6 cellular contexts compared by ENCODE assay signal in the genomic region with DNA sequence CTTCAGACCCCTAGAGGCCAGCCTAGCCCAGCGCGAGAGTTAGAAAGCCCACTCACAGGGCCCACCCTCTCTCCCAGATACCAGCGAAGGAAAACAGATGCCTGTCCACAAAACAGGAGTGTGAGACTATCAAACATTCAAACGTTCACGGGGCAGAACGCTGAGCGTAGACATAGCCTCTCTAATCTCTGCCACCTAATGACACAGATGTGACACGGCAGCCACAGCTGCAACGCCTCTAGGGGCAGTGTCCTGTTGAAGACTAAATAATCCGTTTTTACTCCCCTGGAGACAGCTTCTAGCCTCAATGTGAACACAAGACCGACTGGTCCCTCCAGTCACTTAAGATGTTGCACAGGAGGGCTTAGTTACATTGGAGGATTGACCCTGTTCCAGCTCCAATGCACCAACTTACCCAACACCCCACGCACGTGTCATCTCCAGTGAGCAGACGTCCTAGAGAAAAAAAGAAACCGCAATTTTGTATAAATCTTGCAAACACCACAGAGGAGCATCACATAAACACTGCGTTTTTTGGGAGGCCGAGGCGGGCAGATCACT.
A peak's percentile ranks its signal among the peaks of the same experiment; 100 is the strongest.
DNase-seq lines count a peak whose midpoint lies in the region; ATAC-seq lines count a peak whose summit lies in the region.

No MANE protein-coding gene starts in this region.

- peaks cover 53% of the 10 kb centered on the region for H3K36me3 ChIP-seq in KOPT-K1 (ENCODE audit: insufficient read depth, low read length)
- H3K36me3 ChIP-seq in adipocyte (ENCODE audit: control insufficient read depth, insufficient read depth, low read length, severe bottlenecking), result peaks cover 44% of the 10 kb centered on the region
- peaks cover 39% of the 10 kb centered on the region for H3K36me3 ChIP-seq in muscle layer of colon (ENCODE audit: insufficient read depth, low read length)

- H3K9me3 ChIP-seq in KOPT-K1 (ENCODE audit: insufficient read depth, low read length, poor library complexity, severe bottlenecking) (no peaks in the 10 kb centered on the region), adipocyte (ENCODE audit: control insufficient read depth, low read length) (no peaks in the 10 kb centered on the region), muscle layer of colon (ENCODE audit: low read length) (no peaks in the 10 kb centered on the region)

- peaks cover 27% of the 10 kb centered on the region for H3K4me1 ChIP-seq in adipocyte (ENCODE audit: control insufficient read depth, insufficient read depth, low read length)
- H3K4me1 ChIP-seq in muscle layer of colon (ENCODE audit: insufficient read depth, low read length), result peaks cover 27% of the 10 kb centered on the region

- H3K27me3 ChIP-seq in adipocyte (replicated peaks; ENCODE audit: control insufficient read depth, insufficient read depth, low read length) (no peaks in the 10 kb centered on the region), muscle layer of colon (ENCODE audit: control insufficient read depth in 1 of 2, insufficient read depth in 2 of 2, low read length in 2 of 2) (no peaks in the 10 kb centered on the region)

- H3K4me3 ChIP-seq in adipocyte (ENCODE audit: low read length), result peak overlapping the region; percentile 85
- H3K4me3 ChIP-seq in muscle layer of colon (ENCODE audit: low read depth in 1 of 2, low read length in 2 of 2), result peak overlapping the region in 1 of 2 donors; percentile 97

- DNase-seq in AG08395 (ENCODE audit: low spot score) (peak; percentile 46), adipocyte (ENCODE audit: low read depth) (peak; percentile 53)

- H3K27ac ChIP-seq in KOPT-K1 (ENCODE audit: low read depth, low read length, poor library complexity, severe bottlenecking), result peak overlapping the region; percentile 88
- no peak overlapping the region for H3K27ac ChIP-seq in muscle layer of colon (ENCODE audit: low read depth, low read length)

- H3K9ac ChIP-seq in adipocyte (ENCODE audit: low read length) (peak overlapping the region; percentile 88), muscle layer of colon (ENCODE audit: low read length) (peak overlapping the region; percentile 55)

- ATAC-seq in GM19328 (IDR thresholded peaks at IDR 0.05; ENCODE audit: unreplicated experiment) (no peak), HG02840 (IDR thresholded peaks at IDR 0.05; ENCODE audit: low FRiP score, unreplicated experiment) (no peak)
